11 cellular contexts compared by ENCODE assay signal in the genomic region with DNA sequence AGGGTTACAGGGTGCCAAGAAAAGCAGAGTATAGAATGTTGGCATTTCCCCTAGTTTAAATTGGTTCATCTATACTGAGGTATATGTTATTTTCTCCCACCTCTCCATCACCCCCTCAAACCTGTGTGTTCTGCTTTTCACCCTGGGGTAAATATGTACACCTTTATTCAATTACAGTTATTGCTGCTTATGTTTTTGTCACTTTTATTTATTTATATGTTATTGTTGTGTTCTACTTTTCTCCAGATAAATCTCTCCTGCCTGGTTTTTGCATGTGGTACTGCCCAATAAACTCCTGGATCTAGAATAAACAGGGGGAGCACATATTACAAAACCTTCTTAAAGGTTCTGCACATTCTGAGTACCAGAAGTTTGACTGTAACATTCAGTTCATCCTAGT.
"Had no signal": no experiment of that assay in that cellular context is flagged by ENCODE, and none has a peak within 500 bp of the region (broad histone marks: within the 10 kb centered on the region; RNA-seq: fewer than 3 reads in every experiment).

No MANE protein-coding gene starts in this region.

- H3K4me3 ChIP-seq: adrenal gland, ascending aorta, body of pancreas, breast epithelium, cardiac muscle cell had no signal

- ATAC-seq: activated naive CD4-positive, alpha-beta T cell treated with anti-CD3 and anti-CD28 coated beads, Interleukin-2, amount 50 U/mL, for 72 hours; activated naive CD8-positive, alpha-beta T cell treated with anti-CD3 and anti-CD28 coated beads, Interleukin-2, amount 50 U/mL, for 24 hours; activated T-cell treated with anti-CD3 and anti-CD28 coated beads, Interleukin-2, amount 50 U/mL, for 4 hours; activated T-cell treated with anti-CD3 and anti-CD28 coated beads, Interleukin-2, amount 50 U/mL, for 72 hours; activated T-helper 17 cell treated with anti-CD3 and anti-CD28 coated beads, Interleukin-2, amount 50 U/mL, for 72 hours; body of pancreas had no signal

- H3K9me3 ChIP-seq: adrenal gland, ascending aorta, body of pancreas, breast epithelium had no signal

- H3K36me3 ChIP-seq: adrenal gland, brain microvascular endothelial cell, breast epithelium, cardiac muscle cell had no signal

- H3K27ac ChIP-seq: adrenal gland, ascending aorta, body of pancreas, brain microvascular endothelial cell, breast epithelium, cardiac muscle cell had no signal

- H3K4me1 ChIP-seq: adrenal gland, body of pancreas, breast epithelium had no signal
